ENCODE assay signal across 16 cellular contexts in genomic region chr6:163327936-163328335, GRCh38.
"Had no signal": no experiment of that assay in that cellular context is flagged by ENCODE, and none has a peak within 500 bp of the region (broad histone marks: within the 10 kb centered on the region; RNA-seq: fewer than 3 reads in every experiment).

No MANE protein-coding gene starts in this region.

- H3K27ac ChIP-seq: cardiac muscle cell, ovary, upper lobe of left lung, VCaP had no signal

- H3K4me3 ChIP-seq: cardiac muscle cell, ovary, upper lobe of left lung had no signal

- H3K9me3 ChIP-seq: ovary, upper lobe of left lung had no signal

- H3K9me3 Mint-ChIP-seq: activated CD4-positive, alpha-beta memory T cell treated with anti-CD3 and anti-CD28 coated beads, Interleukin-2, amount 10 ng/mL, durations not matched to agents 7 days and 5 days; natural killer cell treated with Interleukin-12 subunit alpha and Interleukin-12 subunit beta and Interleukin-15 and Interleukin-18, amount 100 ng/mL, for 72 hours; T-cell had no signal

- H3K27ac Mint-ChIP-seq: activated CD4-positive, alpha-beta memory T cell treated with anti-CD3 and anti-CD28 coated beads, Interleukin-2, amount 10 ng/mL, durations not matched to agents 7 days and 5 days; natural killer cell treated with Interleukin-12 subunit alpha and Interleukin-12 subunit beta and Interleukin-15 and Interleukin-18, amount 100 ng/mL, for 72 hours; T-cell had no signal

- H3K36me3 Mint-ChIP-seq: natural killer cell treated with Interleukin-12 subunit alpha and Interleukin-12 subunit beta and Interleukin-15 and Interleukin-18, amount 100 ng/mL, for 72 hours; T-cell had no signal

- H3K4me3 Mint-ChIP-seq: activated CD4-positive, alpha-beta memory T cell treated with anti-CD3 and anti-CD28 coated beads, Interleukin-2, amount 10 ng/mL, durations not matched to agents 7 days and 5 days; natural killer cell treated with Interleukin-12 subunit alpha and Interleukin-12 subunit beta and Interleukin-15 and Interleukin-18, amount 100 ng/mL, for 72 hours; T-cell had no signal

- DNase-seq: activated CD4-positive, alpha-beta memory T cell treated with anti-CD3 and anti-CD28 coated beads, Interleukin-2, amount 10 ng/mL, durations not matched to agents 7 days and 5 days; activated naive CD4-positive, alpha-beta T cell; activated T-cell treated with anti-CD3 and anti-CD28 coated beads, Interleukin-2, amount 50 U/mL, for 48 hours; cortex of kidney; effector memory CD4-positive, alpha-beta T cell; glutamatergic neuron; left colon; mammary epithelial cell; ovary; stimulated activated CD4-positive, alpha-beta T cell treated with anti-CD3 and anti-CD28 coated beads, Interleukin-12 subunit alpha, Interleukin-12 subunit beta, amount 100 ng/mL, for 4 hours; stimulated activated naive CD4-positive, alpha-beta T cell; T-cell; upper lobe of left lung had no signal

- H3K36me3 ChIP-seq: cardiac muscle cell, ovary, upper lobe of left lung had no signal

- H3K27me3 ChIP-seq: cardiac muscle cell, ovary, upper lobe of left lung had no signal

- H3K4me1 Mint-ChIP-seq: activated CD4-positive, alpha-beta memory T cell treated with anti-CD3 and anti-CD28 coated beads, Interleukin-2, amount 10 ng/mL, durations not matched to agents 7 days and 5 days; T-cell had no signal
